Comparison of ENCODE assay signal across 1 cellular context in the genomic region with DNA sequence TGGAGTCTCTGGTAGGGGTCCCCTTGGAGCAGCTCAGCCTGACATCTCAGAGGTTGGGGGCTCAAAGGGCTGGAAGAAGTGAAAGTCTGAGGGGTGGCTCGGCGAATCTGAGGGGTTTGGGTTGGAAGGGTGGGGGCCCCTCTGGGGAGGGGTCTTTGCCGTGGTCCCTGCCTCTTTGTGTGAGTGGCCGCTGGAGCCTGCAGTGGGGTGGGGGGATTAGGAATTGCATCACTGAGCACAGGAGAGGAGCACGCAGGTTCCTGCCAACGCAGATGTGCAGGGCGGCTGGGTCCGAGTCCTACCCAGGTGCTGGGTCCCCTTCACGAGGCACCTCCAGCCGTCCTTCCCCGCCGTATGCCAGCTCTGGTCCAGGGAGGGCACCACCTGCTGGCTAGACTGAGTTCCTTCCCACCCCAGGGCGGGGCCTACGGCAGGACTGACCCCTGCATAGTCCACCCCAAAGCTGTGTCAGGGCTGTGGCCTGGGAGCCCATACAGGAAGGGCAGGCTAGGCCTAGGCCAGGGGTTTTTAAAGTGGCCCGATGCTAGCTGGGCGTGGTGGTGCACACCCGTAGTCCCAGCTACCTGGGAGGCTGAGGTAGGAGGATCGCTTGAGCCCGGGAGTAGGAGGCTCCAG.
TF ChIP-seq lines count a peak whose summit lies in the region.

No MANE protein-coding gene starts in this region.

TF ChIP-seq in K562, 482 proteins besides CTCF, POLR2A, EP300 and RAD21 (continued from another document):
- TF ChIP-seq, protein P1, sequence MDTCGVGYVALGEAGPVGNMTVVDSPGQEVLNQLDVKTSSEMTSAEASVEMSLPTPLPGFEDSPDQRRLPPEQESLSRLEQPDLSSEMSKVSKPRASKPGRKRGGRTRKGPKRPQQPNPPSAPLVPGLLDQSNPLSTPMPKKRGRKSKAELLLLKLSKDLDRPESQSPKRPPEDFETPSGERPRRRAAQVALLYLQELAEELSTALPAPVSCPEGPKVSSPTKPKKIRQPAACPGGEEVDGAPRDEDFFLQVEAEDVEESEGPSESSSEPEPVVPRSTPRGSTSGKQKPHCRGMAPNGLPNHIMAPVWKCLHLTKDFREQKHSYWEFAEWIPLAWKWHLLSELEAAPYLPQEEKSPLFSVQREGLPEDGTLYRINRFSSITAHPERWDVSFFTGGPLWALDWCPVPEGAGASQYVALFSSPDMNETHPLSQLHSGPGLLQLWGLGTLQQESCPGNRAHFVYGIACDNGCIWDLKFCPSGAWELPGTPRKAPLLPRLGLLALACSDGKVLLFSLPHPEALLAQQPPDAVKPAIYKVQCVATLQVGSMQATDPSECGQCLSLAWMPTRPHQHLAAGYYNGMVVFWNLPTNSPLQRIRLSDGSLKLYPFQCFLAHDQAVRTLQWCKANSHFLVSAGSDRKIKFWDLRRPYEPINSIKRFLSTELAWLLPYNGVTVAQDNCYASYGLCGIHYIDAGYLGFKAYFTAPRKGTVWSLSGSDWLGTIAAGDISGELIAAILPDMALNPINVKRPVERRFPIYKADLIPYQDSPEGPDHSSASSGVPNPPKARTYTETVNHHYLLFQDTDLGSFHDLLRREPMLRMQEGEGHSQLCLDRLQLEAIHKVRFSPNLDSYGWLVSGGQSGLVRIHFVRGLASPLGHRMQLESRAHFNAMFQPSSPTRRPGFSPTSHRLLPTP (IDR thresholded peaks at IDR 0.05; ENCODE audit: borderline replicate concordance, extremely low read depth, insufficient read length), result no peak
- TF ChIP-seq, protein P2, sequence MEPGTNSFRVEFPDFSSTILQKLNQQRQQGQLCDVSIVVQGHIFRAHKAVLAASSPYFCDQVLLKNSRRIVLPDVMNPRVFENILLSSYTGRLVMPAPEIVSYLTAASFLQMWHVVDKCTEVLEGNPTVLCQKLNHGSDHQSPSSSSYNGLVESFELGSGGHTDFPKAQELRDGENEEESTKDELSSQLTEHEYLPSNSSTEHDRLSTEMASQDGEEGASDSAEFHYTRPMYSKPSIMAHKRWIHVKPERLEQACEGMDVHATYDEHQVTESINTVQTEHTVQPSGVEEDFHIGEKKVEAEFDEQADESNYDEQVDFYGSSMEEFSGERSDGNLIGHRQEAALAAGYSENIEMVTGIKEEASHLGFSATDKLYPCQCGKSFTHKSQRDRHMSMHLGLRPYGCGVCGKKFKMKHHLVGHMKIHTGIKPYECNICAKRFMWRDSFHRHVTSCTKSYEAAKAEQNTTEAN (CRISPR knock-in tag; IDR thresholded peaks at IDR 0.05), result no peak
- TF ChIP-seq FIP1L1 (IDR thresholded peaks at IDR 0.05; ENCODE audit: low read depth, low read length, poor library complexity, severe bottlenecking) (no peak), POLR2G (IDR thresholded peaks at IDR 0.05; ENCODE audit: low read depth, low read length) (peak; percentile 33; the same call in 1 of the 2 replicates), RBFOX2 (IDR thresholded peaks at IDR 0.05; ENCODE audit: low read depth, low read length) (0 out of 2 replicates have a peak, but pooled peaks have one; percentile 30), ZFP30 (CRISPR knock-in tag; IDR thresholded peaks at IDR 0.05; ENCODE audit: borderline replicate concordance) (no peak), SMAD1 (IDR thresholded peaks at IDR 0.05; ENCODE audit: low read depth, low read length, partially characterized antibody) (no peak)
- TF ChIP-seq, protein P3, sequence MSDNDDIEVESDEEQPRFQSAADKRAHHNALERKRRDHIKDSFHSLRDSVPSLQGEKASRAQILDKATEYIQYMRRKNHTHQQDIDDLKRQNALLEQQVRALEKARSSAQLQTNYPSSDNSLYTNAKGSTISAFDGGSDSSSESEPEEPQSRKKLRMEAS (CRISPR knock-in tag; IDR thresholded peaks at IDR 0.05), result no peak
